14 cellular contexts compared by ENCODE assay signal in genomic region chr16:4179020-4179419, GRCh38.
DNase-seq lines count a peak whose midpoint lies in the region; ATAC-seq and TF ChIP-seq lines count a peak whose summit lies in the region.
"Had no signal": no experiment of that assay in that cellular context is flagged by ENCODE, and none has a peak within 500 bp of the region (broad histone marks: within the 10 kb centered on the region; RNA-seq: fewer than 3 reads in every experiment).

No MANE protein-coding gene starts in this region.

- H3K27ac ChIP-seq in breast epithelium (peak overlapping the region in 1 of 2 donors; percentile 10), left lung (no peak overlapping the region)
- H3K27ac ChIP-seq: pancreas, tibial artery had no signal

- TF ChIP-seq CTCF in breast epithelium (IDR thresholded peaks at IDR 0.05) = no peak
- no peak for TF ChIP-seq CTCF in left lung (IDR thresholded peaks at IDR 0.05)

- H3K4me3 ChIP-seq in breast epithelium (no peak overlapping the region), left lung (no peak overlapping the region)
- H3K4me3 ChIP-seq: pancreas, tibial artery had no signal

- H3K27me3 ChIP-seq in breast epithelium (no peaks in the 10 kb centered on the region), left lung (no peaks in the 10 kb centered on the region)
- H3K27me3 ChIP-seq: pancreas, tibial artery had no signal

- intact Hi-C loops in breast epithelium (cut with DNase I; ENCODE audit: low total_unique reads) (no loop called here), left lung (cut with DNase I) (no loop called here)

- no peak for TF ChIP-seq EP300 in Ishikawa (IDR thresholded peaks at IDR 0.05; ENCODE audit: borderline replicate concordance)

- DNase-seq in AG08396 (ENCODE audit: low spot score) (peak; percentile 31), breast epithelium (ENCODE audit: low spot score in 2 of 2) (peak; percentile 66 to 78), left lung (peak; percentile 64 to 87), NCI-H774 (lab: John Stamatoyannopoulos, UW) (no peak), NCI-H146 (lab: John Stamatoyannopoulos, UW) (no peak), epidermal melanocyte (ENCODE audit: insufficient read length, low spot score) (no peak)
- DNase-seq: activated CD4-positive, alpha-beta T cell treated with anti-CD3 and anti-CD28 coated beads, Interleukin-2, amount 10 ng/mL, durations not matched to agents 7 days and 5 days; C1 segment of cervical spinal cord; effector CD8-positive, alpha-beta T cell; NCI-H345; pancreas had no signal

- H3K9me3 ChIP-seq in breast epithelium (no peaks in the 10 kb centered on the region), left lung (no peaks in the 10 kb centered on the region)
- H3K9me3 ChIP-seq: pancreas, tibial artery had no signal

- H3K4me1 ChIP-seq in breast epithelium (no peaks in the 10 kb centered on the region), left lung (peaks cover 0 to 10% of the 10 kb centered on the region in 2 donors)
- H3K4me1 ChIP-seq: pancreas had no signal

- ATAC-seq in left lung = no peak
- no peak for ATAC-seq in GM18858 (IDR thresholded peaks at IDR 0.05; ENCODE audit: unreplicated experiment)
- ATAC-seq: pancreas had no signal

- H3K36me3 ChIP-seq in breast epithelium (no peaks in the 10 kb centered on the region), left lung (no peaks in the 10 kb centered on the region)
- H3K36me3 ChIP-seq: pancreas, tibial artery had no signal

- TF ChIP-seq POLR2A in breast epithelium (IDR thresholded peaks at IDR 0.05) = no peak

- 0 out of 2 replicates have a peak, but pooled peaks have one; percentile 1 for TF ChIP-seq RAD21 in Ishikawa (IDR thresholded peaks at IDR 0.05; ENCODE audit: low read depth)

TF ChIP-seq in Ishikawa, 13 proteins besides CTCF, POLR2A, EP300 and RAD21:
- TF ChIP-seq CEBPB (IDR thresholded peaks at IDR 0.05) (peak; percentile 93), TCF12 (IDR thresholded peaks at IDR 0.05; ENCODE audit: low read depth) (no peak)

Comparison
In these comparisons a context has a peak if more than half of its experiments do, and no peak if none do; other contexts are left out.
1. DNase-seq: peak in AG08396 (single experiment), breast epithelium (2 of 2) and left lung (2 of 2); none in NCI-H774 (single experiment), NCI-H146 (single experiment) and epidermal melanocyte (single experiment).